Comparison of ENCODE assay signal across 16 cellular contexts in genomic region chr1:52080014-52080415, GRCh38.
"Had no signal": no experiment of that assay in that cellular context is flagged by ENCODE, and none has a peak within 500 bp of the region (broad histone marks: within the 10 kb centered on the region; RNA-seq: fewer than 3 reads in every experiment).

No MANE protein-coding gene starts in this region.

- H3K9me3 ChIP-seq: lower lobe of right lung, suprapubic skin had no signal

- ATAC-seq: activated CD4-positive, CD25-positive, alpha-beta regulatory T cell treated with anti-CD3 and anti-CD28 coated beads, Interleukin-2, amount 50 U/mL, for 24 hours; lower lobe of right lung; stimulated activated naive CD8-positive, alpha-beta T cell treated with anti-CD3 and anti-CD28 coated beads, Interleukin-15, amount 100 ng/mL, for 72 hours had no signal

- DNase-seq: activated CD4-positive, alpha-beta T cell treated with anti-CD3 and anti-CD28 coated beads, Interleukin-2, amount 50 U/mL, for 1 hour; activated gamma-delta T cell treated with Interleukin-2 at 50 U/mL for 16 hours; activated naive CD8-positive, alpha-beta T cell treated with anti-CD3 and anti-CD28 coated beads for 36 hours; amniotic stem cell; dorsolateral prefrontal cortex; foreskin fibroblast; lower lobe of right lung; nucleus accumbens; posterior cingulate gyrus; stimulated activated CD4-positive, alpha-beta T cell treated with anti-CD3 and anti-CD28 coated beads, Interleukin-2, amount 100 ng/mL, for 24 hours; stimulated activated naive CD8-positive, alpha-beta T cell treated with anti-CD3 and anti-CD28 coated beads, Interleukin-15, amount 100 ng/mL, for 72 hours; trophoblast cell had no signal

- H3K27ac ChIP-seq: cardiac muscle cell, dorsolateral prefrontal cortex, epithelial cell of prostate, lower lobe of right lung, suprapubic skin had no signal

- H3K27me3 ChIP-seq: cardiac muscle cell, dorsolateral prefrontal cortex, suprapubic skin had no signal

- H3K4me3 ChIP-seq: cardiac muscle cell, dorsolateral prefrontal cortex, lower lobe of right lung, suprapubic skin had no signal

- H3K4me1 ChIP-seq: lower lobe of right lung, suprapubic skin had no signal
